10 cellular contexts compared by ENCODE assay signal in genomic region chr2:236164201-236164982, GRCh38. TPM values are rescaled to one million over a fixed set of nuclear protein-coding genes. Genes with fewer than 3 reads are reported as not detected.
A peak's percentile ranks its signal among the peaks of the same experiment; 100 is the strongest.
DNase-seq lines count a peak whose midpoint lies in the region; ATAC-seq, FAIRE-seq and TF ChIP-seq lines count a peak whose summit lies in the region.
"Had no signal": no experiment of that assay in that cellular context is flagged by ENCODE, and none has a peak within 500 bp of the region (broad histone marks: within the 10 kb centered on the region; RNA-seq: fewer than 3 reads in every experiment).

No MANE protein-coding gene starts in this region.

- ATAC-seq in HG03280 (IDR thresholded peaks at IDR 0.05; ENCODE audit: unreplicated experiment) = no peak
- ATAC-seq in HG02642 (IDR thresholded peaks at IDR 0.05; ENCODE audit: poor library complexity, unreplicated experiment) = no peak

- H4K20me1 ChIP-seq in keratinocyte (ENCODE audit: control insufficient read depth, extremely low read depth, insufficient read depth, low read length) = peaks cover 1% of the 10 kb centered on the region

- peak overlapping the region; percentile 16 for H2AFZ ChIP-seq in keratinocyte (ENCODE audit: control insufficient read depth, low read length)

- H3K4me2 ChIP-seq in keratinocyte (ENCODE audit: control insufficient read depth, extremely low read depth, insufficient read depth, low read depth, low read length) = peak overlapping the region; percentile 74

- POLR2A ChIA-PET in activated CD4-positive, alpha-beta T cell treated with anti-CD3 and anti-CD28 coated beads, Interleukin-2, amount 10 ng/mL, durations not matched to agents 7 days and 5 days (lab: Charles Lee) = no interaction called here

- H3K4me1 Mint-ChIP-seq in activated CD4-positive, alpha-beta T cell treated with anti-CD3 and anti-CD28 coated beads, Interleukin-2, amount 10 ng/mL, durations not matched to agents 7 days and 5 days = peaks cover 3% of the 10 kb centered on the region
- no peaks in the 10 kb centered on the region for H3K4me1 Mint-ChIP-seq in activated CD4-positive, alpha-beta T cell treated with anti-CD3 and anti-CD28 coated beads, Interleukin-2, amount 10 ng/mL, durations not matched to agents 24 days and 14 days

- peak overlapping the region; percentile 73 for H3K27ac Mint-ChIP-seq in activated CD4-positive, alpha-beta T cell treated with anti-CD3 and anti-CD28 coated beads, Interleukin-2, amount 10 ng/mL, durations not matched to agents 7 days and 5 days
- H3K27ac Mint-ChIP-seq in activated CD4-positive, alpha-beta T cell treated with anti-CD3 and anti-CD28 coated beads, Interleukin-2, amount 10 ng/mL, durations not matched to agents 24 days and 14 days = no peak overlapping the region
- H3K27ac Mint-ChIP-seq: IgD-negative memory B cell had no signal

- H3K27me3 ChIP-seq in keratinocyte (ENCODE audit: control insufficient read depth, extremely low read depth, insufficient read depth, low read length) = peaks cover 56% of the 10 kb centered on the region
- peaks cover 74 to 97% (median 83%) of the 10 kb centered on the region in 5 donors for H3K27me3 ChIP-seq in subcutaneous abdominal adipose tissue (ENCODE audit: control insufficient read depth in 5 of 5, insufficient read depth in 4 of 5, low read length in 5 of 5)

- peak overlapping the region; percentile 33 for H3K4me3 ChIP-seq in astrocyte of the spinal cord (ENCODE audit: low read depth, low read length)
- H3K4me3 ChIP-seq in keratinocyte (ENCODE audit: control insufficient read depth in 2 of 3, extremely low read depth in 1 of 3, insufficient read depth in 2 of 3, low read depth in 1 of 3, low read length in 3 of 3) = peak overlapping the region; percentile 40 to 54 (median 43)
- H3K4me3 ChIP-seq in subcutaneous abdominal adipose tissue (ENCODE audit: low read depth in 1 of 5, low read length in 5 of 5) = peak overlapping the region in 4 of 5 donors; percentile 32 to 65 (median 48)

- no peak overlapping the region for H3K27ac ChIP-seq in keratinocyte (ENCODE audit: control insufficient read depth, insufficient read depth, low read length)
- no peak overlapping the region for H3K27ac ChIP-seq in subcutaneous abdominal adipose tissue (ENCODE audit: low read depth, low read length)
- H3K27ac ChIP-seq: C4-2B had no signal

- FAIRE-seq in keratinocyte (lab: Jason Lieb, UNC) = no peak

- no peaks in the 10 kb centered on the region for H3K9me1 ChIP-seq in keratinocyte (ENCODE audit: control insufficient read depth, extremely low read depth, insufficient read depth, low read length)

- intact Hi-C loops in activated CD4-positive, alpha-beta T cell treated with anti-CD3 and anti-CD28 coated beads, Interleukin-2, amount 10 ng/mL, durations not matched to agents 24 days and 14 days (cut with micrococcal nuclease) = no loop called here

- dilution Hi-C loops in keratinocyte (cut with MboI; ENCODE audit: extremely low pct_ligation_motif_present, low sequenced_read_pairs) = no loop called here

- H3K9ac ChIP-seq in keratinocyte (ENCODE audit: control insufficient read depth, extremely low read depth, insufficient read depth, low read length) (peak overlapping the region; percentile 9), subcutaneous abdominal adipose tissue (ENCODE audit: low read length in 5 of 5) (no peak overlapping the region)

- in situ Hi-C loops in astrocyte of the spinal cord (cut with HindIII; ENCODE audit: low sequenced_read_pairs) = no loop called here

- no peaks in the 10 kb centered on the region for H3K9me3 Mint-ChIP-seq in activated CD4-positive, alpha-beta T cell treated with anti-CD3 and anti-CD28 coated beads, Interleukin-2, amount 10 ng/mL, durations not matched to agents 7 days and 5 days
- no peaks in the 10 kb centered on the region for H3K9me3 Mint-ChIP-seq in activated CD4-positive, alpha-beta T cell treated with anti-CD3 and anti-CD28 coated beads, Interleukin-2, amount 10 ng/mL, durations not matched to agents 24 days and 14 days
- H3K9me3 Mint-ChIP-seq: IgD-negative memory B cell had no signal

- DNase-seq in activated CD4-positive, alpha-beta T cell treated with anti-CD3 and anti-CD28 coated beads, Interleukin-2, amount 10 ng/mL, durations not matched to agents 7 days and 5 days = no peak
- DNase-seq in activated CD4-positive, alpha-beta T cell treated with anti-CD3 and anti-CD28 coated beads, Interleukin-2, amount 10 ng/mL, durations not matched to agents 24 days and 14 days = no peak
- DNase-seq in astrocyte of the spinal cord (ENCODE audit: low read depth, low spot score) (no peak), keratinocyte (ENCODE audit: low read depth, low spot score) (no peak), glomerular visceral epithelial cell (ENCODE audit: extremely low spot score) (no peak)

- H3K9me3 ChIP-seq in keratinocyte (ENCODE audit: control insufficient read depth, low read depth, low read length) (no peaks in the 10 kb centered on the region), subcutaneous abdominal adipose tissue (ENCODE audit: control insufficient read depth in 5 of 5, low read length in 5 of 5) (no peaks in the 10 kb centered on the region)

- H3K4me1 ChIP-seq in keratinocyte (ENCODE audit: control insufficient read depth, extremely low read depth, insufficient read depth, low read length) (peaks cover 25% of the 10 kb centered on the region), subcutaneous abdominal adipose tissue (ENCODE audit: control insufficient read depth in 5 of 5, insufficient read depth in 5 of 5, low read length in 5 of 5) (peaks cover 0 to 57% (median 39%) of the 10 kb centered on the region in 5 donors)

- H3K79me2 ChIP-seq in keratinocyte (ENCODE audit: control insufficient read depth, insufficient read depth, low read length) = no peaks in the 10 kb centered on the region

- peaks cover 49% of the 10 kb centered on the region for H3K27me3 Mint-ChIP-seq in activated CD4-positive, alpha-beta T cell treated with anti-CD3 and anti-CD28 coated beads, Interleukin-2, amount 10 ng/mL, durations not matched to agents 7 days and 5 days
- peaks cover 50% of the 10 kb centered on the region for H3K27me3 Mint-ChIP-seq in activated CD4-positive, alpha-beta T cell treated with anti-CD3 and anti-CD28 coated beads, Interleukin-2, amount 10 ng/mL, durations not matched to agents 24 days and 14 days

- CTCF ChIA-PET in activated CD4-positive, alpha-beta T cell treated with anti-CD3 and anti-CD28 coated beads, Interleukin-2, amount 10 ng/mL, durations not matched to agents 7 days and 5 days (lab: Charles Lee) = interaction anchor here (0.6 kb wide), 1 partner anchor 1221 kb away, joined by 3 read pairs; no protein-coding TSS in a partner anchor

- TF ChIP-seq CTCF in astrocyte of the spinal cord (IDR thresholded peaks at IDR 0.05; ENCODE audit: low read depth, low read length) = no peak
- no peak for TF ChIP-seq CTCF in keratinocyte (optimal IDR thresholded peaks at IDR 0.05 in 1 of 3, IDR thresholded peaks at IDR 0.05 in 1 of 3, conservative IDR thresholded peaks at IDR 0.05 in 1 of 3; ENCODE audit: extremely low read depth in 1 of 3, insufficient read depth in 2 of 3, low read length in 3 of 3)

- H3K36me3 ChIP-seq in keratinocyte (ENCODE audit: control insufficient read depth in 2 of 2, extremely low read depth in 1 of 2, insufficient read depth in 2 of 2, low read length in 2 of 2) = no peaks in the 10 kb centered on the region
- H3K36me3 ChIP-seq in subcutaneous abdominal adipose tissue (ENCODE audit: control insufficient read depth in 5 of 5, insufficient read depth in 5 of 5, low read length in 5 of 5) = no peaks in the 10 kb centered on the region

- H3K4me3 Mint-ChIP-seq in activated CD4-positive, alpha-beta T cell treated with anti-CD3 and anti-CD28 coated beads, Interleukin-2, amount 10 ng/mL, durations not matched to agents 7 days and 5 days = peak overlapping the region; percentile 36
- H3K4me3 Mint-ChIP-seq in activated CD4-positive, alpha-beta T cell treated with anti-CD3 and anti-CD28 coated beads, Interleukin-2, amount 10 ng/mL, durations not matched to agents 24 days and 14 days = no peak overlapping the region

- peaks cover 3% of the 10 kb centered on the region for H3K36me3 Mint-ChIP-seq in activated CD4-positive, alpha-beta T cell treated with anti-CD3 and anti-CD28 coated beads, Interleukin-2, amount 10 ng/mL, durations not matched to agents 7 days and 5 days (ENCODE audit: low read depth)
- no peaks in the 10 kb centered on the region for H3K36me3 Mint-ChIP-seq in activated CD4-positive, alpha-beta T cell treated with anti-CD3 and anti-CD28 coated beads, Interleukin-2, amount 10 ng/mL, durations not matched to agents 24 days and 14 days (ENCODE audit: low read depth)
- H3K36me3 Mint-ChIP-seq: IgD-negative memory B cell had no signal

RNA-seq across cellular contexts. Expression of gene GBX2, which starts 3.8 kb away (rescaled TPM):
- total RNA-seq in activated CD4-positive, alpha-beta T cell treated with anti-CD3 and anti-CD28 coated beads, Interleukin-2, amount 10 ng/mL, durations not matched to agents 7 days and 5 days = not detected
- not detected in 2 replicates for total RNA-seq in activated CD4-positive, alpha-beta T cell treated with anti-CD3 and anti-CD28 coated beads, Interleukin-2, amount 10 ng/mL, durations not matched to agents 24 days and 14 days
- polyA plus RNA-seq in keratinocyte = 0.13 to 0.69 TPM (median 0.17 TPM) in 3 replicates
- not detected for polyA plus RNA-seq in keratinocyte (2011; ENCODE audit: low read depth)
- polyA plus RNA-seq in keratinocyte (2011; cell fraction: cytosol; rRNA removed) = 0.07 and 0.23 TPM in 2 replicates
- polyA plus RNA-seq in keratinocyte (2011; cell fraction: nucleus; rRNA removed) = 0.15 and 0.24 TPM in 2 replicates
- polyA plus RNA-seq in keratinocyte (2012; ENCODE audit: low replicate concordance) = 0.13 and 0.84 TPM in 2 replicates
- 0.32 TPM in 1 of 3 replicates, not detected in the others for polyA minus RNA-seq in keratinocyte
- not detected for polyA minus RNA-seq in keratinocyte (2011; cell fraction: cytosol; rRNA and poly(A)+ RNA removed)
- polyA minus RNA-seq in keratinocyte (2011; cell fraction: nucleus; rRNA and poly(A)+ RNA removed) = not detected in 2 replicates
- polyA plus RNA-seq: IgD-negative memory B cell had no signal
